ENCODE assay signal across 18 cellular contexts in genomic region chr17:34198519-34198918, GRCh38. TPM values are rescaled to one million over a fixed set of nuclear protein-coding genes. Genes with fewer than 3 reads are reported as not detected.
DNase-seq lines count a peak whose midpoint lies in the region; ATAC-seq and TF ChIP-seq lines count a peak whose summit lies in the region.
"Had no signal": no experiment of that assay in that cellular context is flagged by ENCODE, and none has a peak within 500 bp of the region (broad histone marks: within the 10 kb centered on the region; RNA-seq: fewer than 3 reads in every experiment).

No MANE protein-coding gene starts in this region.

- H3K4me3 ChIP-seq in DND-41 (ENCODE audit: low read depth in 1 of 2, low read length in 2 of 2) (no peak overlapping the region), prostate gland (no peak overlapping the region)
- H3K4me3 ChIP-seq: BLaER1, GM23338 had no signal

- ATAC-seq in DND-41 (ENCODE audit: insufficient read depth, low read depth) (no peak), T-helper 17 cell (no peak), GM21515 (IDR thresholded peaks at IDR 0.05; ENCODE audit: unreplicated experiment) (no peak), GM21786 (IDR thresholded peaks at IDR 0.05; ENCODE audit: unreplicated experiment) (no peak)
- no peak for ATAC-seq in stimulated activated memory B cell treated with anti-CD40 and anti-IgM and Interleukin-4, amounts not matched to agents 10 μg/mL and 1 μg/mL and 100 μg/mL, for 72 hours
- ATAC-seq: GM23338, HCT116 had no signal

- H3K27ac Mint-ChIP-seq in CD14-positive monocyte (no peak overlapping the region), T-helper 17 cell (no peak overlapping the region)
- peak overlapping the region; percentile 9 for H3K27ac Mint-ChIP-seq in stimulated activated memory B cell treated with anti-CD40 and anti-IgM and Interleukin-4, amounts not matched to agents 10 μg/mL and 1 μg/mL and 100 μg/mL, for 72 hours
- H3K27ac Mint-ChIP-seq: CD4-positive, alpha-beta memory T cell; GM23338; H9; HFFc6 had no signal

- H3K27ac ChIP-seq in DND-41 (ENCODE audit: low read length) (peak overlapping the region; percentile 42), prostate gland (no peak overlapping the region)
- H3K27ac ChIP-seq: BLaER1, C4-2B had no signal

- WGBS in prostate gland: 15% methylated on average over 1 of the region's 1 CpG

- H3K4me1 ChIP-seq in DND-41 (ENCODE audit: insufficient read depth, low read length): peaks cover 24% of the 10 kb centered on the region
- H3K4me1 ChIP-seq in prostate gland (replicated peaks): no peaks in the 10 kb centered on the region

- H3K9me3 ChIP-seq in DND-41 (ENCODE audit: insufficient read depth, low read length, severe bottlenecking) (peaks cover 9% of the 10 kb centered on the region), T-helper 17 cell (ENCODE audit: control insufficient read depth, low read length, poor library complexity, severe bottlenecking) (no peaks in the 10 kb centered on the region), prostate gland (no peaks in the 10 kb centered on the region)
- H3K9me3 ChIP-seq: BLaER1 had no signal

- no peaks in the 10 kb centered on the region for H3K36me3 ChIP-seq in DND-41 (ENCODE audit: insufficient read depth, low read length)
- no peaks in the 10 kb centered on the region for H3K36me3 ChIP-seq in prostate gland
- H3K36me3 ChIP-seq: BLaER1 had no signal

- peaks cover 0 to 3% of the 10 kb centered on the region in 2 donors for H3K36me3 Mint-ChIP-seq in CD14-positive monocyte
- H3K36me3 Mint-ChIP-seq in T-helper 17 cell (ENCODE audit: low read depth): peaks cover 3% of the 10 kb centered on the region
- H3K36me3 Mint-ChIP-seq in stimulated activated memory B cell treated with anti-CD40 and anti-IgM and Interleukin-4, amounts not matched to agents 10 μg/mL and 1 μg/mL and 100 μg/mL, for 72 hours: no peaks in the 10 kb centered on the region
- H3K36me3 Mint-ChIP-seq: CD4-positive, alpha-beta memory T cell had no signal

- no peaks in the 10 kb centered on the region for H3K79me2 ChIP-seq in DND-41 (ENCODE audit: insufficient read depth, low read length)

- no peak overlapping the region for H3K9ac ChIP-seq in DND-41 (ENCODE audit: low read depth, low read length)
- H3K9ac ChIP-seq: BLaER1 had no signal

- peaks cover 2 to 11% (median 5%) of the 10 kb centered on the region in 3 donors for H3K27me3 Mint-ChIP-seq in CD14-positive monocyte (ENCODE audit: low read depth in 3 of 3)
- H3K27me3 Mint-ChIP-seq in T-helper 17 cell: peaks cover 71% of the 10 kb centered on the region
- peaks cover 37% of the 10 kb centered on the region for H3K27me3 Mint-ChIP-seq in stimulated activated memory B cell treated with anti-CD40 and anti-IgM and Interleukin-4, amounts not matched to agents 10 μg/mL and 1 μg/mL and 100 μg/mL, for 72 hours

- H3K4me2 ChIP-seq in DND-41 (ENCODE audit: insufficient read depth, low read length): no peak overlapping the region
- H3K4me2 ChIP-seq: BLaER1, GM23338 had no signal

- H2AFZ ChIP-seq in DND-41 (ENCODE audit: low read depth, low read length): no peak overlapping the region
- H2AFZ ChIP-seq: GM23338 had no signal

- H3K4me3 Mint-ChIP-seq in CD14-positive monocyte (peak overlapping the region in 1 of 2 donors; percentile 64), T-helper 17 cell (peak overlapping the region; percentile 76)
- no peak overlapping the region for H3K4me3 Mint-ChIP-seq in stimulated activated memory B cell treated with anti-CD40 and anti-IgM and Interleukin-4, amounts not matched to agents 10 μg/mL and 1 μg/mL and 100 μg/mL, for 72 hours
- H3K4me3 Mint-ChIP-seq: GM23338, H9, HFFc6 had no signal

- intact Hi-C loops in CD14-positive monocyte (cut with micrococcal nuclease): no loop called here
- intact Hi-C loops in prostate gland (cut with DNase I): no loop called here

- DNase-seq in CD14-positive monocyte (ENCODE audit: low spot score) (no peak), DND-41 (no peak), T-helper 17 cell (no peak), prostate gland (ENCODE audit: low spot score) (no peak)
- DNase-seq: Calu3; CD4-positive, alpha-beta memory T cell; COR-L47; DMS53; DMS79 treated with DMSO at 0.1 percent for 48 hours; H9; HFFc6 had no signal

- H3K4me1 Mint-ChIP-seq in CD14-positive monocyte (peaks cover 22% of the 10 kb centered on the region), T-helper 17 cell (peaks cover 8% of the 10 kb centered on the region)
- H3K4me1 Mint-ChIP-seq in stimulated activated memory B cell treated with anti-CD40 and anti-IgM and Interleukin-4, amounts not matched to agents 10 μg/mL and 1 μg/mL and 100 μg/mL, for 72 hours: peaks cover 12% of the 10 kb centered on the region

- TF ChIP-seq CTCF in CD14-positive monocyte (IDR thresholded peaks at IDR 0.05) (peak; percentile 26), DND-41 (IDR thresholded peaks at IDR 0.05; ENCODE audit: borderline replicate concordance, extremely low read depth, low read length, poor library complexity, severe bottlenecking) (no peak), prostate gland (IDR thresholded peaks at IDR 0.05) (no peak)

- no peak for TF ChIP-seq POLR2A in prostate gland (IDR thresholded peaks at IDR 0.05)

- H4K20me1 ChIP-seq in DND-41 (ENCODE audit: insufficient read depth, low read length): no peaks in the 10 kb centered on the region
- H4K20me1 ChIP-seq: BLaER1 had no signal

- H3K9me3 Mint-ChIP-seq in CD14-positive monocyte: peaks cover 0 to 8% (median 6%) of the 10 kb centered on the region in 7 donors
- H3K9me3 Mint-ChIP-seq in stimulated activated memory B cell treated with anti-CD40 and anti-IgM and Interleukin-4, amounts not matched to agents 10 μg/mL and 1 μg/mL and 100 μg/mL, for 72 hours: no peaks in the 10 kb centered on the region
- H3K9me3 Mint-ChIP-seq: HFFc6 had no signal

- H3K27me3 ChIP-seq in DND-41 (ENCODE audit: insufficient read depth, low read length, poor library complexity): no peaks in the 10 kb centered on the region
- no peaks in the 10 kb centered on the region for H3K27me3 ChIP-seq in prostate gland (replicated peaks; ENCODE audit: insufficient read depth)
- H3K27me3 ChIP-seq: BLaER1 had no signal

RNA-seq across cellular contexts. Expression of gene CCL2, which starts 56.6 kb away (rescaled TPM):
- polyA plus RNA-seq in CD14-positive monocyte: 10 to 100 TPM; 17.7 to 44.9 TPM
- not detected for total RNA-seq in T-helper 17 cell
- total RNA-seq in prostate gland: 10 to 100 TPM; 30.2 to 41.8 TPM
- polyA plus RNA-seq: CD4-positive, alpha-beta memory T cell had no signal

Comparison
In these comparisons a context has a peak if more than half of its experiments do, and no peak if none do; other contexts are left out.
1. RNA of gene CCL2, which starts 56.6 kb away (total RNA-seq): 30.2 to 41.8 TPM in prostate gland; not detected in T-helper 17 cell; every median in the first group is over 10 times any median in the second.